In the genomic region with DNA sequence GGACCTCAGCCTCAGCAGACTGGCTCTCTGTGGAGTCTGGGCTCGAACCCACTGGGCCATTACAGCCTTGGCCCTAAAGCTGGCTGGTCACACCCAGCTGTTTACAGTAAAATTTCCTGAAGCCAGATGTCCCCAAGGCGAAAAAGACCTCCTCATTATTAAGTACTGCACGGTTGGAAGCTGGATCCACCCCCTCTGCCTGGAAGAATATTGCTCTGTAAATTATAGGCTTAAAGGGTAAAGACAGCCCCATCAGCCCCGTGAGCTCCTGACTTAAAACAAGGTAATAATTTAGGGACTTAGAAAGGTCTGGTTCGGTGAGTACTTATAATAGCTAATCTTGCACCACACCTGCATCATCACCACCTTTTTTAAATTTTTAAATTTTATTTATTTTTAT, we compare ENCODE assay signal across 24 cellular contexts. TPM values are rescaled to one million over a fixed set of nuclear protein-coding genes. Genes with fewer than 3 reads are reported as not detected.
A peak's percentile ranks its signal among the peaks of the same experiment; 100 is the strongest.
DNase-seq lines count a peak whose midpoint lies in the region; TF ChIP-seq lines count a peak whose summit lies in the region.
"Had no signal": no experiment of that assay in that cellular context is flagged by ENCODE, and none has a peak within 500 bp of the region (broad histone marks: within the 10 kb centered on the region; RNA-seq: fewer than 3 reads in every experiment).

No MANE protein-coding gene starts in this region.

- no peak for TF ChIP-seq CTCF in stomach (IDR thresholded peaks at IDR 0.05)

- peaks cover 0 to 6% (median 0%) of the 10 kb centered on the region in 4 donors for H3K36me3 ChIP-seq in stomach

- 72 to 82% (median 77%) methylated on average over 5 of the region's 5 CpGs for WGBS in stomach, 5 donors

- H3K4me3 ChIP-seq in stomach, result no peak overlapping the region
- H3K4me3 ChIP-seq: GM23248, K562 had no signal

- peak in 2 of 3 experiments; percentile 66 to 85 for DNase-seq in NCI-H1417 (lab: John Stamatoyannopoulos, UW)
- peak; percentile 92 for DNase-seq in NCI-H2227 treated with DMSO at 0.1 percent for 48 hours (lab: John Stamatoyannopoulos, UW)
- peak; percentile 90 for DNase-seq in NCI-H82 (lab: John Stamatoyannopoulos, UW)
- DNase-seq in posterior vena cava (ENCODE audit: low spot score), result peak; percentile 6
- DNase-seq in stomach, result no peak
- DNase-seq in activated gamma-delta T cell (lab: John Stamatoyannopoulos, UW), result no peak
- no peak for DNase-seq in MV-4-11 (lab: John Stamatoyannopoulos, UW)
- DNase-seq: CD8-positive, alpha-beta T cell; DMS53; GM23248; H7; Kasumi-1; NCI-H1105 treated with DMSO at 0.1 percent for 48 hours; NCI-H187; NCI-H2107; NCI-H446 treated with DMSO at 0.1 percent for 48 hours; NCI-H774; SHP77; T-cell had no signal

- intact Hi-C loops in posterior vena cava (cut with DNase I), result no loop called here
- intact Hi-C loops in stomach (cut with DNase I; ENCODE audit: low total_unique reads), result loop anchor here (10.0 kb wide), 1 partner anchor 182 kb away; no protein-coding TSS in a partner anchor

- H3K27me3 ChIP-seq in stomach, result no peaks in the 10 kb centered on the region

- no peaks in the 10 kb centered on the region for H3K9me3 ChIP-seq in stomach

- H3K27ac ChIP-seq in stomach, result no peak overlapping the region
- H3K27ac ChIP-seq: C4-2B, GM23248, RWPE1 had no signal

- no peak for TF ChIP-seq POLR2A in stomach (IDR thresholded peaks at IDR 0.05)

- no peaks in the 10 kb centered on the region for H3K4me1 ChIP-seq in stomach

- TF ChIP-seq EP300 in stomach (IDR thresholded peaks at IDR 0.05), result no peak

RNA-seq across cellular contexts. Expression of a gene that starts 30.2 kb away (rescaled TPM):
- total RNA-seq in posterior vena cava (1 to 10 TPM; 4.3 to 6.4 TPM), stomach (10 to 100 TPM in 4 of 5 donors, 1 to 10 TPM in 1; 1.2 to 32.2 (median 13.8) TPM)
- polyA plus RNA-seq in stomach, result 10 to 100 TPM; 13.6 to 18.2 (median 17.2) TPM
- total RNA-seq: CD8-positive, alpha-beta T cell; OCI-LY7; T-helper 2 cell treated with Interferon-gamma antibody and Interleukin-4, amounts not matched to agents 100 ng/mL and 5 ng/mL, for 36 hours had no signal

Comparison
In these comparisons a context has a peak if more than half of its experiments do, and no peak if none do; other contexts are left out.
1. DNase-seq: peak in NCI-H1417 (2 of 3), NCI-H2227 treated with DMSO at 0.1 percent for 48 hours (single experiment), NCI-H82 (single experiment) and posterior vena cava (single experiment); none in stomach (single experiment), activated gamma-delta T cell (single experiment) and MV-4-11 (single experiment).